Comparison of ENCODE assay signal across 8 cellular contexts in genomic region chr2:42569116-42569711, GRCh38. TPM values are rescaled to one million over a fixed set of nuclear protein-coding genes. Genes with fewer than 3 reads are reported as not detected.
DNase-seq lines count a peak whose midpoint lies in the region; ATAC-seq, FAIRE-seq and TF ChIP-seq lines count a peak whose summit lies in the region.

No MANE protein-coding gene starts in this region.

- peak overlapping the region; percentile 49 for H3K27ac ChIP-seq in effector memory CD4-positive, alpha-beta T cell (ENCODE audit: insufficient read depth, low read length, poor library complexity, severe bottlenecking)
- peak overlapping the region; percentile 92 for H3K27ac ChIP-seq in suprapubic skin

- peaks cover 35 to 43% (median 37%) of the 10 kb centered on the region in 3 donors for H3K4me1 Mint-ChIP-seq in T-cell

- TF ChIP-seq EP300 in suprapubic skin (IDR thresholded peaks at IDR 0.05): no peak

- H3K9me3 ChIP-seq in effector memory CD4-positive, alpha-beta T cell (ENCODE audit: control insufficient read depth, low read length): no peaks in the 10 kb centered on the region
- H3K9me3 ChIP-seq in suprapubic skin: no peaks in the 10 kb centered on the region

- H3K36me3 Mint-ChIP-seq in T-cell: peaks cover 5% of the 10 kb centered on the region

- FAIRE-seq in HTR-8/SVneo (lab: Jason Lieb, UNC): no peak

- H3K27me3 ChIP-seq in effector memory CD4-positive, alpha-beta T cell (replicated peaks; ENCODE audit: control insufficient read depth, insufficient read depth, low read length, poor library complexity, severe bottlenecking): no peaks in the 10 kb centered on the region
- H3K27me3 ChIP-seq in suprapubic skin: no peaks in the 10 kb centered on the region

- peak overlapping the region; percentile 92 to 95 (median 93) for H3K4me3 Mint-ChIP-seq in T-cell

- peaks cover 6% of the 10 kb centered on the region for H3K4me1 ChIP-seq in effector memory CD4-positive, alpha-beta T cell (ENCODE audit: control insufficient read depth, insufficient read depth, low read length, poor library complexity, severe bottlenecking)
- peaks cover 30% of the 10 kb centered on the region for H3K4me1 ChIP-seq in suprapubic skin

- POLR2A ChIA-PET in T-cell (lab: Charles Lee): no interaction called here

- 6% methylated on average over 9 of the region's 20 CpGs for WGBS in suprapubic skin

- DNase-seq in activated CD4-positive, alpha-beta T cell treated with anti-CD3 and anti-CD28 coated beads for 48 hours: peak; percentile 25
- DNase-seq in activated CD4-positive, alpha-beta T cell treated with anti-CD3 and anti-CD28 coated beads, Interleukin-2, amount 50 U/mL, for 4 hours: no peak
- DNase-seq in HTR-8/SVneo (ENCODE audit: insufficient read length, low spot score) (peak; percentile 53), T-cell (peak in 5 of 34 experiments; percentile 1 to 17 (median 16)), lung microvascular endothelial cell (ENCODE audit: low read depth in 2 of 2) (peak; percentile 28 to 34), suprapubic skin (ENCODE audit: low spot score in 2 of 2) (peak; percentile 28 to 62), mesenteric fat pad (ENCODE audit: low spot score) (no peak)
- DNase-seq in effector memory CD4-positive, alpha-beta T cell: no peak

- no peak for TF ChIP-seq POLR2A in suprapubic skin (IDR thresholded peaks at IDR 0.05)

- no peaks in the 10 kb centered on the region for H3K9me3 Mint-ChIP-seq in T-cell

- no peaks in the 10 kb centered on the region for H3K36me3 ChIP-seq in effector memory CD4-positive, alpha-beta T cell (ENCODE audit: control insufficient read depth, insufficient read depth, low read length)
- peaks cover 2% of the 10 kb centered on the region for H3K36me3 ChIP-seq in suprapubic skin

- ATAC-seq in T-cell (replicated peaks in 1 of 4): peak in 3 of 4 experiments; percentile 14 to 33 (median 15)

- H3K27me3 Mint-ChIP-seq in T-cell: no peaks in the 10 kb centered on the region

- H3K4me3 ChIP-seq in effector memory CD4-positive, alpha-beta T cell (ENCODE audit: insufficient read depth, low read depth, low read length, poor library complexity, severe bottlenecking): peak overlapping the region; percentile 84
- H3K4me3 ChIP-seq in suprapubic skin: peak overlapping the region; percentile 90

- no peak for TF ChIP-seq CTCF in suprapubic skin (IDR thresholded peaks at IDR 0.05)

- CTCF ChIA-PET in T-cell (lab: Charles Lee): interaction anchor here in 1 of 2 donors (0.6 kb wide), 1 partner anchor 670 kb away, joined by 3 read pairs; no protein-coding TSS in a partner anchor

- H3K27ac Mint-ChIP-seq in T-cell: peak overlapping the region; percentile 93 to 96

RNA-seq across cellular contexts. Expression of gene MTA3, which starts 0.8 kb away (rescaled TPM):
- total RNA-seq in T-cell (10 to 100 TPM; 20.9 to 42.4 (median 24.6) TPM), lung microvascular endothelial cell (14.2 and 15.5 TPM in 2 replicates), suprapubic skin (10 to 100 TPM; 29.6 to 81.9 (median 30.3) TPM), mesenteric fat pad (35.2 TPM)

Comparison
In these comparisons a context has a peak if more than half of its experiments do, and no peak if none do; other contexts are left out.
1. DNase-seq: peak in activated CD4-positive, alpha-beta T cell treated with anti-CD3 and anti-CD28 coated beads for 48 hours (single experiment), HTR-8/SVneo (single experiment), lung microvascular endothelial cell (2 of 2) and suprapubic skin (2 of 2); none in activated CD4-positive, alpha-beta T cell treated with anti-CD3 and anti-CD28 coated beads, Interleukin-2, amount 50 U/mL, for 4 hours (0 of 2), effector memory CD4-positive, alpha-beta T cell (0 of 3) and mesenteric fat pad (single experiment).